In the genomic region with DNA sequence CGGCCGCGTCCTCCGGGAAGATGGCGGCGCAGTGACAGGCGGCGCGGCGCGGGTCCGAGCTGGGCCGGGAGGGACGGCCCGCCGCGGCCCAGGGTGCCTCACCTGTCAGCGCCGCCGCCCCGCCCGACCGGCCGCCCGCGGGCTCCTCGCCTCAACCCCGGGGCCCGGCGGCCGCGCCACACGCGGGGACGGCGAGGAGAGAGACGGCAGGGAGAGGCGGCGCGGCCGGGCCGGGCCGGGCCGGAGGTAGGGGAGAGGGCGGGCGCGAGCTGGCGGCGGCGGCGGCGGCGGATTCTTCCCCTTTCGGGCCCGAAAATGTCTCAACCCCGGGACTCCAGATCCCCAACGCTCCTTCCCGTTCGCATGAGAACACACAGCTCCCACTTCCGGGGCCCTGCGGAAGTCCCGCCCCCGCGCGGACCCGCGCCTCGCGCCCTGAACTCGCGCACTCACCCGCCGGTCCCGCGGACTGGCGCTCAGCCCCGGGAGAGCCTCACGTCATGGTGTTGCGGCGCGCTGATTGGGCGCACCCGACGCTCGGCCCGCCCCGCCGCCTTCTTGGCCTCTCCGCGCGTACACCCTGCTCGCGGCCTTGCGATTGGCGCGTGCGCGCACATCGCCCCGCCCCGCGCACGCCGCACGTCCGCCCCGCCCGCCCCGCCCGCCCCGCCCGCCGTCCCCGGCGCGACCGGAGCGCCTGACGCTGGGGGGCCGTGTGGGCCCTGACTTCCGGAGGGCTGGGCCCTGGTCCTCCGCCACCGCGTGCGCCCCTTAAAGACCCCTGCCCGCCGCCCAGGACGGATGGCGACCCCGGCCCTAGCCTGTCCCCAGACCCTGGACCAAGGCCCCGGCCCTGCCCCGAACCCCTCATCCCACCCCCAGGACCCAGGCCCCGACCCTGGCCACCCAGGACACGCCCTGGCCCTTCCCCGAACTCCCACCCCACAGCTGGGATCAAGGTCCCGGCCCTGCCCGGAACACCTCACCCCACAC, we compare ENCODE assay signal across 8 cellular contexts. TPM values are rescaled to one million over a fixed set of nuclear protein-coding genes. Genes with fewer than 3 reads are reported as not detected.
DNase-seq lines count a peak whose midpoint lies in the region; ATAC-seq, FAIRE-seq and TF ChIP-seq lines count a peak whose summit lies in the region.

Gene LARP4B (minus strand): TSS at position 380 of the 993 bp plus-strand sequence. CDS start 45,984 bp downstream, outside the sequence.

- POLR2A ChIA-PET in RWPE1 (lab: Yijun Ruan, JAX; ENCODE audit: low non-redundant PET) = interaction anchor here (0.6 to 0.7 kb wide), 3 partner anchors 54 to 855 kb away, joined by 3 to 4 read pairs (median 3); partner anchors contain the start of gene IDI1
- POLR2A ChIA-PET in naive thymus-derived CD4-positive, alpha-beta T cell (lab: Charles Lee) = interaction anchor here (0.9 to 1.6 kb wide), 6 partner anchors 8 to 120 kb away, joined by 3 to 11 read pairs (median 4); partner anchors contain the start of genes GTPBP4 and IDI1

- H4K20me1 ChIP-seq in fibroblast of lung (ENCODE audit: control insufficient read depth, extremely low read depth, insufficient read depth, low read length) = peaks cover 5% of the 10 kb centered on the region

- H3K36me3 Mint-ChIP-seq in activated T-helper 17 cell treated with anti-CD3 and anti-CD28 coated beads, Interleukin-2, amount 50 U/mL, for 72 hours (ENCODE audit: low read depth) = peaks cover 35% of the 10 kb centered on the region
- H3K36me3 Mint-ChIP-seq in naive thymus-derived CD4-positive, alpha-beta T cell = peaks cover 0 to 4% (median 0%) of the 10 kb centered on the region in 5 donors
- peaks cover 5% of the 10 kb centered on the region for H3K36me3 Mint-ChIP-seq in stimulated activated memory B cell treated with anti-CD40 and anti-IgM and Interleukin-4, amounts not matched to agents 10 μg/mL and 1 μg/mL and 100 μg/mL, for 72 hours

- FAIRE-seq in H54 (lab: Jason Lieb, UNC) = peak; percentile 30

- H3K4me2 ChIP-seq in fibroblast of lung (ENCODE audit: extremely low read depth, insufficient read depth, low read length) = peak within 1 kb of the TSS; percentile 52

- H3K9me3 Mint-ChIP-seq in activated T-helper 17 cell treated with anti-CD3 and anti-CD28 coated beads, Interleukin-2, amount 50 U/mL, for 72 hours = no peaks in the 10 kb centered on the region
- no peaks in the 10 kb centered on the region for H3K9me3 Mint-ChIP-seq in naive thymus-derived CD4-positive, alpha-beta T cell
- H3K9me3 Mint-ChIP-seq in stimulated activated memory B cell treated with anti-CD40 and anti-IgM and Interleukin-4, amounts not matched to agents 10 μg/mL and 1 μg/mL and 100 μg/mL, for 72 hours = no peaks in the 10 kb centered on the region

- ATAC-seq in activated T-helper 17 cell treated with anti-CD3 and anti-CD28 coated beads, Interleukin-2, amount 50 U/mL, for 72 hours (replicated peaks) = peak; percentile 98
- peak; percentile 98 for ATAC-seq in naive thymus-derived CD4-positive, alpha-beta T cell
- peak; percentile 97 for ATAC-seq in stimulated activated memory B cell treated with anti-CD40 and anti-IgM and Interleukin-4, amounts not matched to agents 10 μg/mL and 1 μg/mL and 100 μg/mL, for 72 hours

- H2AFZ ChIP-seq in fibroblast of lung (ENCODE audit: low read length) = no peak within 1 kb of the TSS

- DNase-seq in EL (peak; percentile 97), H54 (ENCODE audit: insufficient read length, low spot score) (peak; percentile 93), LoVo (ENCODE audit: low spot score) (peak; percentile 98), RWPE1 (ENCODE audit: low spot score) (peak; percentile 97), fibroblast of lung (ENCODE audit: low read depth in 2 of 2) (peak; percentile 97 to 98)
- DNase-seq in naive thymus-derived CD4-positive, alpha-beta T cell = peak; percentile 95 to 99 (median 98)

- no peaks in the 10 kb centered on the region for H3K9me3 ChIP-seq in fibroblast of lung (ENCODE audit: control insufficient read depth, insufficient read depth, low read depth, low read length)
- no peaks in the 10 kb centered on the region for H3K9me3 ChIP-seq in naive thymus-derived CD4-positive, alpha-beta T cell (ENCODE audit: control insufficient read depth in 2 of 3, low read length in 3 of 3)

- H3K36me3 ChIP-seq in fibroblast of lung (ENCODE audit: control insufficient read depth, insufficient read depth, low read length) = no peaks in the 10 kb centered on the region
- H3K36me3 ChIP-seq in naive thymus-derived CD4-positive, alpha-beta T cell (ENCODE audit: control insufficient read depth in 2 of 3, insufficient read depth in 3 of 3, low read length in 3 of 3) = peaks cover 0 to 3% (median 1%) of the 10 kb centered on the region in 3 experiments

- H3K4me3 Mint-ChIP-seq in activated T-helper 17 cell treated with anti-CD3 and anti-CD28 coated beads, Interleukin-2, amount 50 U/mL, for 72 hours = peak within 1 kb of the TSS; percentile 99
- H3K4me3 Mint-ChIP-seq in naive thymus-derived CD4-positive, alpha-beta T cell = peak within 1 kb of the TSS; percentile 82 to 99 (median 94)
- H3K4me3 Mint-ChIP-seq in stimulated activated memory B cell treated with anti-CD40 and anti-IgM and Interleukin-4, amounts not matched to agents 10 μg/mL and 1 μg/mL and 100 μg/mL, for 72 hours = peak within 1 kb of the TSS; percentile 90

- intact Hi-C loops in naive thymus-derived CD4-positive, alpha-beta T cell (cut with micrococcal nuclease) = loop anchor here (1.0 to 5.0 kb wide), 7 partner anchors 57 to 797 kb away; partner anchors contain the start of genes GTPBP4 (in 2 of the 2), IDI1 (in 2 of the 2), ZMYND11 (in 2 of the 2) and WDR37 (in 1 of the 2)

- peaks cover 18% of the 10 kb centered on the region for H3K4me1 Mint-ChIP-seq in activated T-helper 17 cell treated with anti-CD3 and anti-CD28 coated beads, Interleukin-2, amount 50 U/mL, for 72 hours
- peaks cover 27 to 49% (median 42%) of the 10 kb centered on the region in 7 donors for H3K4me1 Mint-ChIP-seq in naive thymus-derived CD4-positive, alpha-beta T cell
- H3K4me1 Mint-ChIP-seq in stimulated activated memory B cell treated with anti-CD40 and anti-IgM and Interleukin-4, amounts not matched to agents 10 μg/mL and 1 μg/mL and 100 μg/mL, for 72 hours = peaks cover 54% of the 10 kb centered on the region

- H3K4me3 ChIP-seq in fibroblast of lung (replicated peaks in 1 of 4; ENCODE audit: control extremely low read depth in 1 of 4, insufficient read depth in 1 of 4, low read depth in 3 of 4, low read length in 4 of 4) = peak within 1 kb of the TSS; percentile 41 to 91 (median 84)
- peak within 1 kb of the TSS; percentile 42 for H3K4me3 ChIP-seq in naive thymus-derived CD4-positive, alpha-beta T cell (ENCODE audit: low read length)

- peak within 1 kb of the TSS; percentile 99 for H3K27ac Mint-ChIP-seq in activated T-helper 17 cell treated with anti-CD3 and anti-CD28 coated beads, Interleukin-2, amount 50 U/mL, for 72 hours
- peak within 1 kb of the TSS; percentile 91 to 96 (median 94) for H3K27ac Mint-ChIP-seq in naive thymus-derived CD4-positive, alpha-beta T cell
- peak within 1 kb of the TSS; percentile 95 for H3K27ac Mint-ChIP-seq in stimulated activated memory B cell treated with anti-CD40 and anti-IgM and Interleukin-4, amounts not matched to agents 10 μg/mL and 1 μg/mL and 100 μg/mL, for 72 hours

- H3K27me3 ChIP-seq in fibroblast of lung (ENCODE audit: control insufficient read depth, insufficient read depth, low read length) = no peaks in the 10 kb centered on the region
- H3K27me3 ChIP-seq in naive thymus-derived CD4-positive, alpha-beta T cell (ENCODE audit: control insufficient read depth in 2 of 2, insufficient read depth in 2 of 2, low read length in 2 of 2) = no peaks in the 10 kb centered on the region

- peaks cover 45% of the 10 kb centered on the region for H3K79me2 ChIP-seq in fibroblast of lung (ENCODE audit: control insufficient read depth, insufficient read depth, low read length)

- no peaks in the 10 kb centered on the region for H3K27me3 Mint-ChIP-seq in activated T-helper 17 cell treated with anti-CD3 and anti-CD28 coated beads, Interleukin-2, amount 50 U/mL, for 72 hours
- no peaks in the 10 kb centered on the region for H3K27me3 Mint-ChIP-seq in naive thymus-derived CD4-positive, alpha-beta T cell
- H3K27me3 Mint-ChIP-seq in stimulated activated memory B cell treated with anti-CD40 and anti-IgM and Interleukin-4, amounts not matched to agents 10 μg/mL and 1 μg/mL and 100 μg/mL, for 72 hours = peaks cover 15% of the 10 kb centered on the region

- CTCF ChIA-PET in RWPE1 (lab: Yijun Ruan, JAX) = interaction anchor here (1.0 kb wide), 1 partner anchor 57 kb away, joined by 3 read pairs; the partner anchor contains the start of gene GTPBP4
- CTCF ChIA-PET in naive thymus-derived CD4-positive, alpha-beta T cell (lab: Charles Lee) = no interaction called here

- H3K27ac ChIP-seq in RWPE1 (peak within 1 kb of the TSS; percentile 93), fibroblast of lung (ENCODE audit: insufficient read depth, low read length) (peak within 1 kb of the TSS; percentile 91)
- peak within 1 kb of the TSS; percentile 96 for H3K27ac ChIP-seq in naive thymus-derived CD4-positive, alpha-beta T cell (ENCODE audit: low read depth, low read length)

- H3K9ac ChIP-seq in fibroblast of lung (ENCODE audit: insufficient read depth, low read length) = peak within 1 kb of the TSS; percentile 94

- peak; percentile 25 for TF ChIP-seq POLR2A in H54 (IDR thresholded peaks at IDR 0.05; ENCODE audit: low read depth, low read length)

- TF ChIP-seq CTCF in RWPE1 (conservative IDR thresholded peaks at IDR 0.05; ENCODE audit: low read depth) (no peak), fibroblast of lung (conservative IDR thresholded peaks at IDR 0.05 in 1 of 2, IDR thresholded peaks at IDR 0.05 in 1 of 2; ENCODE audit: low read depth in 1 of 2, low read length in 2 of 2) (no peak)

- H3K4me1 ChIP-seq in fibroblast of lung (ENCODE audit: control insufficient read depth, extremely low read depth, insufficient read depth, low read length) = no peaks in the 10 kb centered on the region
- H3K4me1 ChIP-seq in naive thymus-derived CD4-positive, alpha-beta T cell (ENCODE audit: control insufficient read depth in 2 of 2, insufficient read depth in 2 of 2, low read length in 2 of 2) = peaks cover 9 to 12% of the 10 kb centered on the region in 2 donors

RNA-seq across cellular contexts. Expression of gene LARP4B, which starts in this region (rescaled TPM):
- 100 to 1,000 TPM in 1 of 2 donors, 10 to 100 TPM in 1; 85.5 to 119 TPM for total RNA-seq in activated T-helper 17 cell treated with anti-CD3 and anti-CD28 coated beads, Interleukin-2, amount 50 U/mL, for 72 hours
- 19.8 and 25.4 TPM in 2 replicates for total RNA-seq in fibroblast of lung
- 38.6 and 44.3 TPM in 2 replicates for polyA plus RNA-seq in fibroblast of lung
- polyA plus RNA-seq in fibroblast of lung (2012) = 29.7 and 30.0 TPM in 2 replicates
- 62.4 and 81.8 TPM in 2 replicates for polyA minus RNA-seq in fibroblast of lung (ENCODE audit: low replicate concordance)
- 100 to 1,000 TPM in 2 of 5 experiments, 10 to 100 TPM in 3; 65.2 to 114 (median 96.9) TPM for total RNA-seq in naive thymus-derived CD4-positive, alpha-beta T cell
- polyA plus RNA-seq in naive thymus-derived CD4-positive, alpha-beta T cell = 10 to 100 TPM; 31.9 to 39.8 TPM

Comparison
In these comparisons a context has a peak if more than half of its experiments do, and no peak if none do; other contexts are left out.
1. Peak in every context shown above with its lines: DNase-seq, ATAC-seq, H3K4me3 ChIP-seq and H3K27ac ChIP-seq.